1 cellular context compared by ENCODE assay signal in genomic region chr3:155335955-155336354, GRCh38.
TF ChIP-seq lines count a peak whose summit lies in the region.

No MANE protein-coding gene starts in this region.

TF ChIP-seq in WTC11, 78 proteins besides CTCF, POLR2A, EP300 and RAD21 (continued from another document):
- TF ChIP-seq, protein P1, sequence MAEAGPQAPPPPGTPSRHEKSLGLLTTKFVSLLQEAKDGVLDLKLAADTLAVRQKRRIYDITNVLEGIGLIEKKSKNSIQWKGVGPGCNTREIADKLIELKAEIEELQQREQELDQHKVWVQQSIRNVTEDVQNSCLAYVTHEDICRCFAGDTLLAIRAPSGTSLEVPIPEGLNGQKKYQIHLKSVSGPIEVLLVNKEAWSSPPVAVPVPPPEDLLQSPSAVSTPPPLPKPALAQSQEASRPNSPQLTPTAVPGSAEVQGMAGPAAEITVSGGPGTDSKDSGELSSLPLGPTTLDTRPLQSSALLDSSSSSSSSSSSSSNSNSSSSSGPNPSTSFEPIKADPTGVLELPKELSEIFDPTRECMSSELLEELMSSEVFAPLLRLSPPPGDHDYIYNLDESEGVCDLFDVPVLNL (CRISPR knock-in tag; IDR thresholded peaks at IDR 0.05; ENCODE audit: borderline replicate concordance, low read depth): no peak
